In genomic region chr10:71074176-71074755, GRCh38 we compare ENCODE assay signal across 16 cellular contexts.
DNase-seq lines count a peak whose midpoint lies in the region; ATAC-seq and TF ChIP-seq lines count a peak whose summit lies in the region.
"Had no signal": no experiment of that assay in that cellular context is flagged by ENCODE, and none has a peak within 500 bp of the region (broad histone marks: within the 10 kb centered on the region; RNA-seq: fewer than 3 reads in every experiment).

No MANE protein-coding gene starts in this region.

- H3K4me1 Mint-ChIP-seq in CD4-positive, alpha-beta memory T cell, result no peaks in the 10 kb centered on the region
- H3K4me1 Mint-ChIP-seq: activated B cell treated with CpG ODN at 0.5 μM for 24 hours had no signal

- no peak overlapping the region for H3K4me3 ChIP-seq in H7 (ENCODE audit: insufficient read depth, low read depth, low read length)
- no peak overlapping the region for H3K4me3 ChIP-seq in PC-9
- no peak overlapping the region for H3K4me3 ChIP-seq in CD4-positive, alpha-beta memory T cell (ENCODE audit: low read length in 2 of 2)
- H3K4me3 ChIP-seq in GM23248, result no peak overlapping the region
- H3K4me3 ChIP-seq: neural progenitor cell, testis had no signal

- H3K79me2 ChIP-seq in PC-9 (ENCODE audit: low read depth), result no peaks in the 10 kb centered on the region
- H3K79me2 ChIP-seq in GM23248 (ENCODE audit: insufficient read depth), result no peaks in the 10 kb centered on the region

- in situ Hi-C loops in GM23248 (cut with MboI), result no loop called here

- 74 to 81% methylated on average over 7 of the region's 7 CpGs for WGBS in GM23248 (ENCODE audit: low coverage in 1 of 2, low lambda C conversion rate in 2 of 2, missing lambda C conversion rate in 2 of 2), 2 experiments

- CTCF ChIA-PET in PC-9 (lab: Charles Lee), result no interaction called here
- CTCF ChIA-PET in CD4-positive, alpha-beta memory T cell (lab: Charles Lee; ENCODE audit: partially characterized antibody), result no interaction called here

- TF ChIP-seq CTCF in PC-9 (conservative IDR thresholded peaks at IDR 0.05) (no peak), foreskin keratinocyte (conservative IDR thresholded peaks at IDR 0.05) (peak; percentile 19)

- no peak overlapping the region for H2AFZ ChIP-seq in PC-9
- no peak overlapping the region for H2AFZ ChIP-seq in GM23248
- H2AFZ ChIP-seq: neural progenitor cell had no signal

- H4K20me1 ChIP-seq in PC-9 (ENCODE audit: insufficient read depth), result 0 out of 2 replicates have a peak, but pooled peaks cover 3% of the 10 kb centered on the region
- H4K20me1 ChIP-seq in GM23248 (ENCODE audit: insufficient read depth), result no peaks in the 10 kb centered on the region

- peaks cover 2 to 12% of the 10 kb centered on the region in 2 donors for H3K27me3 Mint-ChIP-seq in CD4-positive, alpha-beta memory T cell
- H3K27me3 Mint-ChIP-seq: activated B cell treated with CpG ODN at 0.5 μM for 24 hours had no signal

- H3K4me1 ChIP-seq in PC-9 (replicated peaks; ENCODE audit: insufficient read depth) (peaks cover 18% of the 10 kb centered on the region), foreskin keratinocyte (peaks cover 6% of the 10 kb centered on the region), GM23248 (ENCODE audit: insufficient read depth) (no peaks in the 10 kb centered on the region)
- H3K4me1 ChIP-seq in CD4-positive, alpha-beta memory T cell (ENCODE audit: insufficient read depth, low read length), result no peaks in the 10 kb centered on the region
- H3K4me1 ChIP-seq: testis had no signal

- H3K4me2 ChIP-seq in PC-9, result peak overlapping the region; percentile 27
- no peak overlapping the region for H3K4me2 ChIP-seq in GM23248 (ENCODE audit: unreplicated experiment)

- no TSS peak for BruUV-seq in PC-9 (replicated peaks; lab: Mats Ljungman, UMichigan)

- H3K36me3 Mint-ChIP-seq in CD4-positive, alpha-beta memory T cell, result no peaks in the 10 kb centered on the region
- H3K36me3 Mint-ChIP-seq: activated CD4-positive, alpha-beta memory T cell treated with anti-CD3 and anti-CD28 coated beads for 36 hours; neural progenitor cell had no signal

- intact Hi-C loops in PC-9 (cut with micrococcal nuclease; ENCODE audit: unreplicated experiment) (loop anchor here (10.0 kb wide), 1 partner anchor 131 kb away; no protein-coding TSS in a partner anchor), posterior vena cava (cut with DNase I) (no loop called here)
- intact Hi-C loops in CD4-positive, alpha-beta memory T cell (cut with micrococcal nuclease), result no loop called here

- POLR2A ChIA-PET in PC-9 (lab: Charles Lee; ENCODE audit: unreplicated experiment), result no interaction called here
- POLR2A ChIA-PET in CD4-positive, alpha-beta memory T cell (lab: Charles Lee; ENCODE audit: partially characterized antibody), result no interaction called here

- no peaks in the 10 kb centered on the region for H3K9me3 Mint-ChIP-seq in CD4-positive, alpha-beta memory T cell
- H3K9me3 Mint-ChIP-seq: activated B cell treated with CpG ODN at 0.5 μM for 24 hours; activated CD4-positive, alpha-beta memory T cell treated with anti-CD3 and anti-CD28 coated beads for 36 hours; activated naive CD4-positive, alpha-beta T cell treated with anti-CD3 and anti-CD28 coated beads for 36 hours; neural progenitor cell had no signal

- no peaks in the 10 kb centered on the region for H3K36me3 ChIP-seq in H7 (replicated peaks; ENCODE audit: control insufficient read depth, insufficient read depth, low read length)
- H3K36me3 ChIP-seq in PC-9 (ENCODE audit: low read depth), result no peaks in the 10 kb centered on the region
- H3K36me3 ChIP-seq in CD4-positive, alpha-beta memory T cell (ENCODE audit: insufficient read depth, low read length), result no peaks in the 10 kb centered on the region
- H3K36me3 ChIP-seq in GM23248 (ENCODE audit: low read depth), result no peaks in the 10 kb centered on the region
- H3K36me3 ChIP-seq: neural progenitor cell had no signal

- no peak overlapping the region for H3K9ac ChIP-seq in GM23248
- H3K9ac ChIP-seq: neural progenitor cell had no signal

- H3K27me3 ChIP-seq in H7 (ENCODE audit: control insufficient read depth, insufficient read depth, low read length) (no peaks in the 10 kb centered on the region), PC-9 (ENCODE audit: insufficient read depth, low read depth) (peaks cover 63% of the 10 kb centered on the region), foreskin keratinocyte (peaks cover 9% of the 10 kb centered on the region), GM23248 (replicated peaks; ENCODE audit: insufficient read depth) (peaks cover 30% of the 10 kb centered on the region)
- no peaks in the 10 kb centered on the region for H3K27me3 ChIP-seq in CD4-positive, alpha-beta memory T cell (ENCODE audit: insufficient read depth, low read length)
- H3K27me3 ChIP-seq: neural progenitor cell, testis had no signal

- no peak overlapping the region for H3K27ac Mint-ChIP-seq in CD4-positive, alpha-beta memory T cell
- H3K27ac Mint-ChIP-seq: activated B cell treated with CpG ODN at 0.5 μM for 24 hours; activated CD4-positive, alpha-beta memory T cell treated with anti-CD3 and anti-CD28 coated beads for 36 hours; activated naive CD4-positive, alpha-beta T cell treated with anti-CD3 and anti-CD28 coated beads for 36 hours; neural progenitor cell had no signal

- peak; percentile 21 for ATAC-seq in foreskin keratinocyte

- H3F3A ChIP-seq in PC-9 (ENCODE audit: insufficient read depth, low read depth) (peaks cover 4% of the 10 kb centered on the region; the same call in 1 of the 2 replicates), GM23248 (ENCODE audit: insufficient read depth) (no peaks in the 10 kb centered on the region)

- no peak overlapping the region for H3K4me3 Mint-ChIP-seq in CD4-positive, alpha-beta memory T cell
- H3K4me3 Mint-ChIP-seq: activated B cell treated with CpG ODN at 0.5 μM for 24 hours; activated CD4-positive, alpha-beta memory T cell treated with anti-CD3 and anti-CD28 coated beads for 36 hours; activated naive CD4-positive, alpha-beta T cell treated with anti-CD3 and anti-CD28 coated beads for 36 hours; neural progenitor cell had no signal

- H3K27ac ChIP-seq in PC-9 (no peak overlapping the region), foreskin keratinocyte (no peak overlapping the region), GM23248 (no peak overlapping the region)
- no peak overlapping the region for H3K27ac ChIP-seq in CD4-positive, alpha-beta memory T cell (ENCODE audit: low read depth, low read length)
- H3K27ac ChIP-seq: neural progenitor cell, testis had no signal

- H3K9me3 ChIP-seq in PC-9 (ENCODE audit: insufficient read depth, low read depth), result no peaks in the 10 kb centered on the region
- H3K9me3 ChIP-seq in CD4-positive, alpha-beta memory T cell (ENCODE audit: control insufficient read depth in 1 of 2, low read length in 2 of 2), result no peaks in the 10 kb centered on the region
- no peaks in the 10 kb centered on the region for H3K9me3 ChIP-seq in GM23248 (ENCODE audit: low read depth)
- H3K9me3 ChIP-seq: testis had no signal

- DNase-seq in H7, result peak; percentile 93
- DNase-seq in PC-9, result peak; percentile 65 to 82
- DNase-seq in foreskin keratinocyte, result peak; percentile 47 to 69
- DNase-seq in posterior vena cava (ENCODE audit: low spot score), result peak; percentile 74
- no peak for DNase-seq in NAMALWA (ENCODE audit: low spot score)
- DNase-seq in CD4-positive, alpha-beta memory T cell, result no peak
- no peak for DNase-seq in GM23248
- DNase-seq: activated B cell treated with CpG ODN at 0.5 μM for 24 hours; activated CD4-positive, alpha-beta memory T cell treated with anti-CD3 and anti-CD28 coated beads for 36 hours; activated naive CD4-positive, alpha-beta T cell treated with anti-CD3 and anti-CD28 coated beads for 36 hours; KBM-7; NCI-H2029 treated with DMSO at 0.1 percent for 48 hours; NCI-H446; NK-92 treated with Interleukin-12 subunit alpha and Interleukin-12 subunit beta, amount 100 ng/mL, for 24 hours; testis had no signal

- no peaks in the 10 kb centered on the region for H3K9me2 ChIP-seq in PC-9 (ENCODE audit: insufficient read depth)
- no peaks in the 10 kb centered on the region for H3K9me2 ChIP-seq in GM23248 (ENCODE audit: insufficient read depth)

Comparison
In these comparisons a context has a peak if more than half of its experiments do, and no peak if none do; other contexts are left out.
1. DNase-seq: peak in H7 (single experiment), PC-9 (2 of 2), foreskin keratinocyte (2 of 2) and posterior vena cava (single experiment); none in NAMALWA (single experiment), CD4-positive, alpha-beta memory T cell (0 of 5) and GM23248 (single experiment).